ENCODE assay signal across 1 cellular context in genomic region chr20:33914871-33915270, GRCh38.
TF ChIP-seq lines count a peak whose summit lies in the region.

No MANE protein-coding gene starts in this region.

TF ChIP-seq in SK-N-SH, 30 proteins besides CTCF, POLR2A, EP300 and RAD21 (continued from another document):
- TF ChIP-seq, protein P1, sequence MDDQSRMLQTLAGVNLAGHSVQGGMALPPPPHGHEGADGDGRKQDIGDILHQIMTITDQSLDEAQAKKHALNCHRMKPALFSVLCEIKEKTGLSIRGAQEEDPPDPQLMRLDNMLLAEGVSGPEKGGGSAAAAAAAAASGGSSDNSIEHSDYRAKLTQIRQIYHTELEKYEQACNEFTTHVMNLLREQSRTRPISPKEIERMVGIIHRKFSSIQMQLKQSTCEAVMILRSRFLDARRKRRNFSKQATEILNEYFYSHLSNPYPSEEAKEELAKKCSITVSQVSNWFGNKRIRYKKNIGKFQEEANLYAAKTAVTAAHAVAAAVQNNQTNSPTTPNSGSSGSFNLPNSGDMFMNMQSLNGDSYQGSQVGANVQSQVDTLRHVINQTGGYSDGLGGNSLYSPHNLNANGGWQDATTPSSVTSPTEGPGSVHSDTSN (IDR thresholded peaks at IDR 0.05): peak; percentile 64
- TF ChIP-seq RXRA (IDR thresholded peaks at IDR 0.05; ENCODE audit: borderline replicate concordance, low read depth): no peak
- TF ChIP-seq ZBTB33 (IDR thresholded peaks at IDR 0.05; ENCODE audit: borderline replicate concordance, low read depth): no peak
- TF ChIP-seq TCF12 (IDR thresholded peaks at IDR 0.05): peak; percentile 79
- TF ChIP-seq SIN3A (IDR thresholded peaks at IDR 0.05; ENCODE audit: borderline replicate concordance, low read depth, low read length): no peak
- TF ChIP-seq GATA2 (CRISPR knock-in tag; IDR thresholded peaks at IDR 0.05): no peak
- no peak for TF ChIP-seq REST (IDR thresholded peaks at IDR 0.05; ENCODE audit: low read depth, low read length)
- TF ChIP-seq RCOR1 (IDR thresholded peaks at IDR 0.05; ENCODE audit: low read length): no peak
- no peak for TF ChIP-seq CHD2 (IDR thresholded peaks at IDR 0.05; ENCODE audit: low read length, partially characterized antibody)
- TF ChIP-seq FOSL2 (IDR thresholded peaks at IDR 0.05; ENCODE audit: borderline replicate concordance, low read depth): peak; percentile 59; the same call in 1 of the 2 replicates
- TF ChIP-seq POLR2AphosphoS5 (IDR thresholded peaks at IDR 0.05; ENCODE audit: low read depth, low read length): peak; percentile 32; the same call in 1 of the 2 replicates
- TF ChIP-seq NFIC (IDR thresholded peaks at IDR 0.05; ENCODE audit: borderline replicate concordance): peak; percentile 26; the same call in 1 of the 2 replicates
- TF ChIP-seq MXI1 (IDR thresholded peaks at IDR 0.05; ENCODE audit: low read depth, low read length): no peak
- TF ChIP-seq, protein P2, sequence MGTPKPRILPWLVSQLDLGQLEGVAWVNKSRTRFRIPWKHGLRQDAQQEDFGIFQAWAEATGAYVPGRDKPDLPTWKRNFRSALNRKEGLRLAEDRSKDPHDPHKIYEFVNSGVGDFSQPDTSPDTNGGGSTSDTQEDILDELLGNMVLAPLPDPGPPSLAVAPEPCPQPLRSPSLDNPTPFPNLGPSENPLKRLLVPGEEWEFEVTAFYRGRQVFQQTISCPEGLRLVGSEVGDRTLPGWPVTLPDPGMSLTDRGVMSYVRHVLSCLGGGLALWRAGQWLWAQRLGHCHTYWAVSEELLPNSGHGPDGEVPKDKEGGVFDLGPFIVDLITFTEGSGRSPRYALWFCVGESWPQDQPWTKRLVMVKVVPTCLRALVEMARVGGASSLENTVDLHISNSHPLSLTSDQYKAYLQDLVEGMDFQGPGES (IDR thresholded peaks at IDR 0.05; ENCODE audit: low read depth, low read length): no peak
- TF ChIP-seq JUND (IDR thresholded peaks at IDR 0.05): peak; percentile 49; the same call in 1 of the 2 replicates
- TF ChIP-seq, protein P3, sequence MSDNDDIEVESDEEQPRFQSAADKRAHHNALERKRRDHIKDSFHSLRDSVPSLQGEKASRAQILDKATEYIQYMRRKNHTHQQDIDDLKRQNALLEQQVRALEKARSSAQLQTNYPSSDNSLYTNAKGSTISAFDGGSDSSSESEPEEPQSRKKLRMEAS (IDR thresholded peaks at IDR 0.05; ENCODE audit: low read depth): no peak
- no peak for TF ChIP-seq EZH2phosphoT487 (IDR thresholded peaks at IDR 0.05; ENCODE audit: borderline replicate concordance, low read depth)
- TF ChIP-seq TAF1 (IDR thresholded peaks at IDR 0.05; ENCODE audit: borderline replicate concordance, low read depth, low read length): no peak
- TF ChIP-seq NRF1 (IDR thresholded peaks at IDR 0.05; ENCODE audit: low read depth, low read length): no peak
- TF ChIP-seq, protein P4, sequence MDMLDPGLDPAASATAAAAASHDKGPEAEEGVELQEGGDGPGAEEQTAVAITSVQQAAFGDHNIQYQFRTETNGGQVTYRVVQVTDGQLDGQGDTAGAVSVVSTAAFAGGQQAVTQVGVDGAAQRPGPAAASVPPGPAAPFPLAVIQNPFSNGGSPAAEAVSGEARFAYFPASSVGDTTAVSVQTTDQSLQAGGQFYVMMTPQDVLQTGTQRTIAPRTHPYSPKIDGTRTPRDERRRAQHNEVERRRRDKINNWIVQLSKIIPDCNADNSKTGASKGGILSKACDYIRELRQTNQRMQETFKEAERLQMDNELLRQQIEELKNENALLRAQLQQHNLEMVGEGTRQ (IDR thresholded peaks at IDR 0.05; ENCODE audit: borderline replicate concordance, low read depth, low read length): no peak
- TF ChIP-seq GABPA (IDR thresholded peaks at IDR 0.05; ENCODE audit: low read depth): 0 out of 2 replicates have a peak, but pooled peaks have one; percentile 8
- no peak for TF ChIP-seq SMC3 (IDR thresholded peaks at IDR 0.05; ENCODE audit: low read depth, low read length)
- TF ChIP-seq ELF1 (IDR thresholded peaks at IDR 0.05): no peak
TF ChIP-seq in SK-N-SH: peak in this region for 7.
